In genomic region chr6:113857565-113858066, GRCh38 we compare ENCODE assay signal across 8 cellular contexts. TPM values are rescaled to one million over a fixed set of nuclear protein-coding genes. Genes with fewer than 3 reads are reported as not detected.
DNase-seq lines count a peak whose midpoint lies in the region; ATAC-seq and TF ChIP-seq lines count a peak whose summit lies in the region.

No MANE protein-coding gene starts in this region.

- H2AFZ ChIP-seq in PC-9 (peak overlapping the region; percentile 34; the same call in 1 of the 2 replicates), neural progenitor cell (replicated peaks) (no peak overlapping the region)

- POLR2A ChIA-PET in PC-9 (lab: Charles Lee; ENCODE audit: unreplicated experiment) = interaction anchor here (0.6 kb wide), 1 partner anchor 735 kb away, joined by 13 read pairs; no protein-coding TSS in a partner anchor

- H3K9me3 Mint-ChIP-seq in neural progenitor cell = peaks cover 4% of the 10 kb centered on the region

- peaks cover 17% of the 10 kb centered on the region for H3K27me3 Mint-ChIP-seq in neural progenitor cell (ENCODE audit: insufficient read depth, low read depth)

- no peaks in the 10 kb centered on the region for H3K9me2 ChIP-seq in PC-9 (ENCODE audit: insufficient read depth)

- H3K9ac ChIP-seq in neural progenitor cell = peak overlapping the region; percentile 89

- peak overlapping the region; percentile 100 for H3K4me3 ChIP-seq in PC-9
- H3K4me3 ChIP-seq in neural progenitor cell = peak overlapping the region; percentile 97

- TSS peak; percentile 74 for BruUV-seq in PC-9 (replicated peaks; lab: Mats Ljungman, UMichigan)

- no peak overlapping the region for H3K27ac Mint-ChIP-seq in neural progenitor cell

- H4K20me1 ChIP-seq in PC-9 (ENCODE audit: insufficient read depth) (peaks cover 5% of the 10 kb centered on the region; the same call in 1 of the 2 replicates), neural progenitor cell (ENCODE audit: low read depth) (peaks cover 27% of the 10 kb centered on the region)

- no peak for ATAC-seq in GM19023 (IDR thresholded peaks at IDR 0.05; ENCODE audit: unreplicated experiment)

- TF ChIP-seq CTCF in PC-9 (conservative IDR thresholded peaks at IDR 0.05) (peak; percentile 25; the same call in 1 of the 2 replicates), neural progenitor cell (IDR thresholded peaks at IDR 0.05) (no peak)

- H3K4me1 Mint-ChIP-seq in neural progenitor cell = peaks cover 31% of the 10 kb centered on the region

- H3K79me2 ChIP-seq in PC-9 (ENCODE audit: low read depth) = peaks cover 50% of the 10 kb centered on the region
- peaks cover 71% of the 10 kb centered on the region for H3K79me2 ChIP-seq in neural progenitor cell (ENCODE audit: low read depth)

- H3K4me1 ChIP-seq in PC-9 (replicated peaks; ENCODE audit: insufficient read depth) (peaks cover 45% of the 10 kb centered on the region), neural progenitor cell (peaks cover 16% of the 10 kb centered on the region)

- peaks cover 42% of the 10 kb centered on the region for H3F3A ChIP-seq in PC-9 (ENCODE audit: insufficient read depth, low read depth)
- H3F3A ChIP-seq in neural progenitor cell (ENCODE audit: low read depth) = peaks cover 26% of the 10 kb centered on the region

- peaks cover 26% of the 10 kb centered on the region for H3K36me3 Mint-ChIP-seq in neural progenitor cell

- H3K4me2 ChIP-seq in PC-9 = peak overlapping the region; percentile 79
- H3K4me2 ChIP-seq in neural progenitor cell = peak overlapping the region; percentile 92

- H3K4me3 Mint-ChIP-seq in neural progenitor cell = no peak overlapping the region

- peak overlapping the region; percentile 98 for H3K27ac ChIP-seq in PC-9
- peak overlapping the region; percentile 97 for H3K27ac ChIP-seq in epithelial cell of prostate
- peak overlapping the region; percentile 97 for H3K27ac ChIP-seq in neural progenitor cell

- H3K9me3 ChIP-seq in PC-9 (ENCODE audit: insufficient read depth, low read depth) (0 out of 2 replicates have a peak, but pooled peaks cover 3% of the 10 kb centered on the region), neural progenitor cell (ENCODE audit: low read depth) (no peaks in the 10 kb centered on the region)

- peaks cover 31% of the 10 kb centered on the region for H3K36me3 ChIP-seq in PC-9 (ENCODE audit: low read depth)
- peaks cover 4% of the 10 kb centered on the region for H3K36me3 ChIP-seq in neural progenitor cell

- H3K27me3 ChIP-seq in PC-9 (ENCODE audit: insufficient read depth, low read depth) = no peaks in the 10 kb centered on the region
- H3K27me3 ChIP-seq in neural progenitor cell = no peaks in the 10 kb centered on the region

- CTCF ChIA-PET in PC-9 (lab: Charles Lee) = interaction anchor here (1.1 kb wide), 1 partner anchor 358 kb away, joined by 3 read pairs; no protein-coding TSS in a partner anchor

- intact Hi-C loops in PC-9 (cut with micrococcal nuclease; ENCODE audit: unreplicated experiment) = loop anchor here (1.0 to 5.0 kb wide), 10 partner anchors 51 to 980 kb away; no protein-coding TSS in a partner anchor

- DNase-seq in NCI-H82 (lab: John Stamatoyannopoulos, UW) = peak; percentile 73
- DNase-seq in NCI-H82 treated with DMSO at 0.1 percent for 48 hours (lab: John Stamatoyannopoulos, UW; ENCODE audit: unreplicated experiment) = no peak
- peak in 1 of 2 experiments; percentile 8 for DNase-seq in PC-9
- DNase-seq in epithelial cell of prostate (ENCODE audit: low read depth, low spot score) = no peak
- DNase-seq in neural progenitor cell (ENCODE audit: low spot score) = peak; percentile 78
- no peak for DNase-seq in NCI-H1417 treated with DMSO at 0.1 percent for 48 hours (lab: John Stamatoyannopoulos, UW)
- no peak for DNase-seq in COLO829 (ENCODE audit: low spot score)

RNA-seq across cellular contexts. Expression of gene MARCKS, which starts 0.5 kb away (rescaled TPM):
- total RNA-seq in PC-9 (2021) (93.2 and 106 TPM in 2 replicates), neural progenitor cell (ENCODE audit: low replicate concordance) (133 and 163 TPM in 2 replicates)

Comparison
In these comparisons a context has a peak if more than half of its experiments do, and no peak if none do; other contexts are left out.
1. DNase-seq: peak in NCI-H82 (single experiment) and neural progenitor cell (single experiment); none in NCI-H82 treated with DMSO at 0.1 percent for 48 hours (single experiment), epithelial cell of prostate (single experiment), NCI-H1417 treated with DMSO at 0.1 percent for 48 hours (single experiment) and COLO829 (single experiment).
2. Peak in every context shown above with its lines, with median percentiles within 50 percentile points of each other: H3K27ac ChIP-seq.